ENCODE assay signal across 16 cellular contexts in genomic region chr11:10543782-10544181, GRCh38. TPM values are rescaled to one million over a fixed set of nuclear protein-coding genes. Genes with fewer than 3 reads are reported as not detected.
DNase-seq lines count a peak whose midpoint lies in the region; ATAC-seq and TF ChIP-seq lines count a peak whose summit lies in the region.
"Had no signal": no experiment of that assay in that cellular context is flagged by ENCODE, and none has a peak within 500 bp of the region (broad histone marks: within the 10 kb centered on the region; RNA-seq: fewer than 3 reads in every experiment).

No MANE protein-coding gene starts in this region.

- H3K9me3 Mint-ChIP-seq in activated CD4-positive, alpha-beta T cell treated with anti-CD3 and anti-CD28 coated beads, Interleukin-2, amount 10 ng/mL, durations not matched to agents 24 days and 14 days: peaks cover 4% of the 10 kb centered on the region
- no peaks in the 10 kb centered on the region for H3K9me3 Mint-ChIP-seq in chondrocyte (ENCODE audit: low read depth)
- no peaks in the 10 kb centered on the region for H3K9me3 Mint-ChIP-seq in neural crest cell
- H3K9me3 Mint-ChIP-seq in type B pancreatic cell: no peaks in the 10 kb centered on the region
- H3K9me3 Mint-ChIP-seq: CD8-positive, alpha-beta memory T cell had no signal

- peaks cover 10% of the 10 kb centered on the region for H3K4me1 Mint-ChIP-seq in activated CD4-positive, alpha-beta T cell treated with anti-CD3 and anti-CD28 coated beads, Interleukin-2, amount 10 ng/mL, durations not matched to agents 24 days and 14 days
- H3K4me1 Mint-ChIP-seq in chondrocyte (ENCODE audit: low read depth) (peaks cover 21% of the 10 kb centered on the region), neural crest cell (peaks cover 15% of the 10 kb centered on the region), type B pancreatic cell (ENCODE audit: unreplicated experiment) (peaks cover 7% of the 10 kb centered on the region)

- H3K27me3 Mint-ChIP-seq in activated CD4-positive, alpha-beta T cell treated with anti-CD3 and anti-CD28 coated beads, Interleukin-2, amount 10 ng/mL, durations not matched to agents 24 days and 14 days: peaks cover 16% of the 10 kb centered on the region
- no peaks in the 10 kb centered on the region for H3K27me3 Mint-ChIP-seq in chondrocyte (ENCODE audit: low read depth)
- H3K27me3 Mint-ChIP-seq in neural crest cell (ENCODE audit: low read depth): peaks cover 11% of the 10 kb centered on the region
- H3K27me3 Mint-ChIP-seq in type B pancreatic cell: peaks cover 4% of the 10 kb centered on the region

- no peak for TF ChIP-seq CTCF in chondrocyte (IDR thresholded peaks at IDR 0.05)
- TF ChIP-seq CTCF in neural crest cell (conservative IDR thresholded peaks at IDR 0.05): no peak
- no peak for TF ChIP-seq CTCF in type B pancreatic cell (conservative IDR thresholded peaks at IDR 0.05)

- H3K4me3 Mint-ChIP-seq in activated CD4-positive, alpha-beta T cell treated with anti-CD3 and anti-CD28 coated beads, Interleukin-2, amount 10 ng/mL, durations not matched to agents 24 days and 14 days: no peak overlapping the region
- H3K4me3 Mint-ChIP-seq in chondrocyte (ENCODE audit: unreplicated experiment): no peak overlapping the region
- peak overlapping the region; percentile 33 for H3K4me3 Mint-ChIP-seq in neural crest cell
- H3K4me3 Mint-ChIP-seq in type B pancreatic cell: no peak overlapping the region
- H3K4me3 Mint-ChIP-seq: CD8-positive, alpha-beta memory T cell had no signal

- no peak overlapping the region for H3K27ac Mint-ChIP-seq in activated CD4-positive, alpha-beta T cell treated with anti-CD3 and anti-CD28 coated beads, Interleukin-2, amount 10 ng/mL, durations not matched to agents 24 days and 14 days
- no peak overlapping the region for H3K27ac Mint-ChIP-seq in chondrocyte (ENCODE audit: unreplicated experiment)
- H3K27ac Mint-ChIP-seq in neural crest cell (ENCODE audit: unreplicated experiment): no peak overlapping the region
- H3K27ac Mint-ChIP-seq in type B pancreatic cell: no peak overlapping the region

- no peak for ATAC-seq in GM18505 (IDR thresholded peaks at IDR 0.05; ENCODE audit: unreplicated experiment)
- no peak for ATAC-seq in SK-N-SH treated with all-trans-retinoic acid at 6 μM for 48 hours
- ATAC-seq: GM12878, HCT116, HepG2 had no signal

- no peaks in the 10 kb centered on the region for H3K36me3 Mint-ChIP-seq in activated CD4-positive, alpha-beta T cell treated with anti-CD3 and anti-CD28 coated beads, Interleukin-2, amount 10 ng/mL, durations not matched to agents 24 days and 14 days (ENCODE audit: low read depth)
- H3K36me3 Mint-ChIP-seq in chondrocyte (ENCODE audit: low read depth): no peaks in the 10 kb centered on the region
- no peaks in the 10 kb centered on the region for H3K36me3 Mint-ChIP-seq in neural crest cell (ENCODE audit: low read depth)
- no peaks in the 10 kb centered on the region for H3K36me3 Mint-ChIP-seq in type B pancreatic cell

- TF ChIP-seq POLR2A in GM18505 (IDR thresholded peaks at IDR 0.05; ENCODE audit: borderline replicate concordance, extremely low read depth, insufficient read depth, insufficient read length): no peak

- peak; percentile 50 for DNase-seq in activated CD4-positive, alpha-beta T cell treated with anti-CD3 and anti-CD28 coated beads, Interleukin-2, amount 10 ng/mL, durations not matched to agents 24 days and 14 days
- no peak for DNase-seq in activated CD4-positive, alpha-beta T cell treated with anti-CD3 and anti-CD28 coated beads for 1 hour
- peak; percentile 86 for DNase-seq in chondrocyte (ENCODE audit: low spot score)
- no peak for DNase-seq in neural crest cell (ENCODE audit: low read depth, low spot score)
- DNase-seq in type B pancreatic cell (ENCODE audit: extremely low spot score, unreplicated experiment): peak; percentile 68
- no peak for DNase-seq in NCI-H1092 (lab: John Stamatoyannopoulos, UW)
- DNase-seq: Caco-2, DMS53, GM23248 had no signal

- intact Hi-C loops in activated CD4-positive, alpha-beta T cell treated with anti-CD3 and anti-CD28 coated beads, Interleukin-2, amount 10 ng/mL, durations not matched to agents 24 days and 14 days (cut with micrococcal nuclease): loop anchor here (5.0 kb wide), 1 partner anchor 236 kb away; the partner anchor contains the start of gene ADM

TF ChIP-seq in SK-N-SH treated with all-trans-retinoic acid at 6 μM for 48 hours, 23 proteins besides CTCF, POLR2A, EP300 and RAD21:
- TF ChIP-seq TOX (CRISPR knock-in tag; IDR thresholded peaks at IDR 0.05; ENCODE audit: borderline replicate concordance) (no peak), ISL1 (CRISPR knock-in tag; IDR thresholded peaks at IDR 0.05) (no peak), PPARA (CRISPR knock-in tag; IDR thresholded peaks at IDR 0.05; ENCODE audit: borderline replicate concordance) (no peak), CSRNP3 (CRISPR knock-in tag; IDR thresholded peaks at IDR 0.05) (no peak), BACH2 (CRISPR knock-in tag; IDR thresholded peaks at IDR 0.05; ENCODE audit: borderline replicate concordance) (no peak), ZNF8 (CRISPR knock-in tag; IDR thresholded peaks at IDR 0.05) (no peak), CSDC2 (CRISPR knock-in tag; IDR thresholded peaks at IDR 0.05) (no peak), ZNF565 (CRISPR knock-in tag; conservative IDR thresholded peaks at IDR 0.05; ENCODE audit: low read depth) (no peak)

RNA-seq across cellular contexts. Expression of gene RNF141, which starts 2.8 kb away (rescaled TPM):
- 14.3 and 15.4 TPM in 2 replicates for total RNA-seq in activated CD4-positive, alpha-beta T cell treated with anti-CD3 and anti-CD28 coated beads, Interleukin-2, amount 10 ng/mL, durations not matched to agents 24 days and 14 days
- total RNA-seq in chondrocyte (18.9 to 35.9 TPM (median 30.4 TPM) in 3 replicates), neural crest cell (30.7 and 33.0 TPM in 2 replicates), type B pancreatic cell (ENCODE audit: low replicate concordance) (43.2 and 86.4 TPM in 2 replicates)

RNA-seq across cellular contexts. Expression of gene LYVE1, which starts 24.7 kb away (rescaled TPM):
- not detected in 2 replicates for total RNA-seq in activated CD4-positive, alpha-beta T cell treated with anti-CD3 and anti-CD28 coated beads, Interleukin-2, amount 10 ng/mL, durations not matched to agents 24 days and 14 days
- total RNA-seq in chondrocyte: 1.2 to 5.2 TPM (median 3.5 TPM) in 3 replicates
- 0.14 TPM in 1 of 2 replicates, not detected in the other for total RNA-seq in neural crest cell
- not detected in 2 replicates for total RNA-seq in type B pancreatic cell (ENCODE audit: low replicate concordance)
- total RNA-seq: Caco-2; CD8-positive, alpha-beta memory T cell; Daoy; GM23248 had no signal

Comparison
In these comparisons a context has a peak if more than half of its experiments do, and no peak if none do; other contexts are left out.
1. DNase-seq: peak in activated CD4-positive, alpha-beta T cell treated with anti-CD3 and anti-CD28 coated beads, Interleukin-2, amount 10 ng/mL, durations not matched to agents 24 days and 14 days (single experiment), chondrocyte (single experiment) and type B pancreatic cell (single experiment); none in activated CD4-positive, alpha-beta T cell treated with anti-CD3 and anti-CD28 coated beads for 1 hour (single experiment), neural crest cell (single experiment) and NCI-H1092 (single experiment).